In the genomic region with DNA sequence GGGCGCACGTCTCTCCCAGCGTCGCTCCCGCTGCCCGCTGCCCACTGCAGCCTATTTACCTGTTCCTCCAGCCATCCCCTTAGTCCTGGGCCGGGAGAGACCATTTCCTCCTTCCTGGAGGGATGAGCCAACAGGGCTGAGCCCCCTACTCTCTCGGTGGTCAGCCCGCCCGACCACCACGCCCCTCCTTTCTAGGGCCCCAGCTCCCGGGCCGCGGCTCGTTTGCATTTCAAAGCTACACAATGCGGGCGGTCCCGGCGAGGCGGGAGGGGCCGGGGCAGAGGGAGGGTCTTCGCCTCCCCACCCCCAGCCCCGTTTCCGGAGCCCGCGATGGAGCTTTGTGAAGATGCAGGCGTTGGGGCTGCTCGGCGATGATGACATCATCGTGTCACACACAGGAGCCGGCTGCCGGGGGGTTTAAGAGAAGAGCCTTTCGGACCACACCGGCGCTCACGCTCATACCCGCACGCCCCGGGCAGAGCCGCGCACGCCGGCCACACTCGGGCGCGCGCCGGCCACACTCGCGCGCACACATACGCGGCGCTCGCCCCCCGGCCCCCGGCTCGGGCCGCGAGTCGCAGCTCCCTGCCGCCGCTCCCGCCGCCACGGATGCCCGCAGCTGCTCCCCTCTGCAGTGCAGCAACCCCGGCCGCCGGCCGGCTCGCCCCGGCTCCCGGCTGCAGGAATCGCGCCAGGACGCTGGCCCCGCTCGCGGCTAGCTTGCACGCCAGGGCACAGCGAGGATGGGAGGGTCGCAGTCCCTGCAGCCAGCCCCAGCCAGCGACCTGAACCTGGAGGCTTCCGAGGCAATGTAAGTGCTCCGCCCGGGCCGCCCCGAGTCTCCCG, we compare ENCODE assay signal across 9 cellular contexts.
DNase-seq lines count a peak whose midpoint lies in the region; ATAC-seq and TF ChIP-seq lines count a peak whose summit lies in the region.
"Had no signal": no experiment of that assay in that cellular context is flagged by ENCODE, and none has a peak within 500 bp of the region (broad histone marks: within the 10 kb centered on the region; RNA-seq: fewer than 3 reads in every experiment).

No MANE protein-coding gene starts in this region.

- H3K9me3 ChIP-seq in lung (ENCODE audit: control insufficient read depth in 2 of 2, insufficient read depth in 1 of 2, low read length in 1 of 2): no peaks in the 10 kb centered on the region
- no peaks in the 10 kb centered on the region for H3K9me3 ChIP-seq in aorta (ENCODE audit: control insufficient read depth, low read length)

- DNase-seq in left cardiac atrium (no peak), cardiac septum (ENCODE audit: low spot score) (no peak), cerebellar cortex (ENCODE audit: low spot score) (peak; percentile 54), lung (ENCODE audit: low spot score) (no peak), aorta (no peak)
- no peak for DNase-seq in stimulated activated CD4-positive, alpha-beta T cell treated with anti-CD3 and anti-CD28 coated beads, Interleukin-2, amount 100 ng/mL, for 48 hours
- DNase-seq in activated naive CD4-positive, alpha-beta T cell treated with Interleukin-2 at 50 U/mL for 16 hours: no peak
- DNase-seq: GF-D8 had no signal

- TF ChIP-seq CTCF in lung (IDR thresholded peaks at IDR 0.05; ENCODE audit: control extremely low read depth, extremely low read depth): no peak

- H3K36me3 ChIP-seq in lung (ENCODE audit: control insufficient read depth in 2 of 2, insufficient read depth in 2 of 2, low read length in 2 of 2): peaks cover 3 to 12% of the 10 kb centered on the region in 2 donors
- H3K36me3 ChIP-seq in aorta (ENCODE audit: control insufficient read depth in 1 of 2, insufficient read depth in 2 of 2, low read length in 1 of 2): peaks cover 0 to 3% of the 10 kb centered on the region in 2 donors

- H3K4me3 ChIP-seq in lung (peak overlapping the region; percentile 7), aorta (ENCODE audit: low read length in 2 of 2) (peak overlapping the region; percentile 17 to 37)

- H3K27ac ChIP-seq in lung (ENCODE audit: low read depth in 1 of 2, low read length in 1 of 2) (no peak overlapping the region), aorta (ENCODE audit: low read depth in 1 of 2, low read length in 2 of 2) (no peak overlapping the region)

- H3K4me1 ChIP-seq in lung (ENCODE audit: control insufficient read depth in 2 of 2, insufficient read depth in 2 of 2, low read length in 2 of 2) (peaks cover 4 to 10% of the 10 kb centered on the region in 2 donors), aorta (ENCODE audit: control insufficient read depth in 1 of 2, insufficient read depth in 2 of 2, low read length in 2 of 2) (peaks cover 0 to 8% of the 10 kb centered on the region in 2 donors)

- ATAC-seq in left cardiac atrium: peak; percentile 18 to 19
- no peak for ATAC-seq in lung (ENCODE audit: insufficient read depth, low FRiP score)
- no peak for ATAC-seq in aorta (ENCODE audit: low FRiP score)
- no peak for ATAC-seq in GM19455 (IDR thresholded peaks at IDR 0.05; ENCODE audit: unreplicated experiment)

- 4 to 26% methylated on average over 74 to 90 of the region's 90 CpGs for WGBS in lung, 2 donors
- WGBS in aorta, 2 donors: 5 to 11% methylated on average over 88 to 90 of the region's 90 CpGs

- intact Hi-C loops in left cardiac atrium (cut with DNase I): no loop called here
- intact Hi-C loops in cardiac septum (cut with DNase I): no loop called here
- intact Hi-C loops in aorta (cut with DNase I): no loop called here

- no peaks in the 10 kb centered on the region for H3K27me3 ChIP-seq in lung (ENCODE audit: control insufficient read depth, insufficient read depth)
- H3K27me3 ChIP-seq in aorta (ENCODE audit: control insufficient read depth in 1 of 2, insufficient read depth in 2 of 2, low read length in 1 of 2): no peaks in the 10 kb centered on the region

Comparison
In these comparisons a context has a peak if more than half of its experiments do, and no peak if none do; other contexts are left out.
1. ATAC-seq: peak in left cardiac atrium (2 of 2); none in lung (single experiment), aorta (single experiment) and GM19455 (single experiment).